ENCODE assay signal across 1 cellular context in genomic region chr1:197909346-197909745, GRCh38.
TF ChIP-seq lines count a peak whose summit lies in the region.

No MANE protein-coding gene starts in this region.

TF ChIP-seq in HCT116, 20 proteins besides CTCF, POLR2A, EP300 and RAD21 (continued from another document):
- TF ChIP-seq REST (IDR thresholded peaks at IDR 0.05; ENCODE audit: low read depth) (no peak), CEBPB (IDR thresholded peaks at IDR 0.05; ENCODE audit: low read depth) (no peak), SIN3A (IDR thresholded peaks at IDR 0.05; ENCODE audit: low read depth) (no peak), ZFX (IDR thresholded peaks at IDR 0.05) (no peak), ZBTB33 (IDR thresholded peaks at IDR 0.05; ENCODE audit: extremely low read depth, insufficient replicate concordance, low read length) (no peak), FOSL1 (IDR thresholded peaks at IDR 0.05; ENCODE audit: low read depth) (no peak), ZNF274 (IDR thresholded peaks at IDR 0.05; ENCODE audit: low read depth, low read length) (no peak)
